In the genomic region with DNA sequence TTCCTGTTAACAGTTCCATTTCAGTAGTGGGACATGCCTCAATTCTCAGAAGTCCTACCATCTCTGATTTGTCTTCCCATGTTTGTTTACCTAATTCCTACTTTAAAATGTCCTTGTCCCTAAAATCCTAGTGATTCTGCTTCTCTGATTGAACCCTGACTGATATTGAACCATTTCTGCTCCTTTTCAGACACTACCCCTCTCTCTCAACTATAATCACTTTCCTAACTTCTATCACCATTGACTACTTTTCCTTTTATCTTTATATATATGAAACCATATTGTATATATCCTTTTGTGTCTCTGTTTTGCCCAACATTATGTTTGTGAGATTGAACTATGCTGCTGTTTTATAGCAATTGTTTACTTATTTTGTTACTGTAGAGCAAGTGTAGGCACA, we compare ENCODE assay signal across 34 cellular contexts. TPM values are rescaled to one million over a fixed set of nuclear protein-coding genes. Genes with fewer than 3 reads are reported as not detected.
DNase-seq lines count a peak whose midpoint lies in the region; ATAC-seq, FAIRE-seq and TF ChIP-seq lines count a peak whose summit lies in the region.
"Had no signal": no experiment of that assay in that cellular context is flagged by ENCODE, and none has a peak within 500 bp of the region (broad histone marks: within the 10 kb centered on the region; RNA-seq: fewer than 3 reads in every experiment).

No MANE protein-coding gene starts in this region.

- no peak overlapping the region for H3K9ac ChIP-seq in liver (ENCODE audit: low read depth in 1 of 2, low read length in 2 of 2)
- H3K9ac ChIP-seq: BLaER1; BLaER1 treated with 17β-estradiol and CSF1 and Interleukin-3, amounts not matched to agents 10 nM and 100 nM had no signal

- no peaks in the 10 kb centered on the region for H3K4me1 ChIP-seq in liver (ENCODE audit: control insufficient read depth in 4 of 4, insufficient read depth in 4 of 4, low read length in 3 of 4)
- H3K4me1 ChIP-seq in right lobe of liver = no peaks in the 10 kb centered on the region
- H3K4me1 ChIP-seq in A549 = no peaks in the 10 kb centered on the region
- H3K4me1 ChIP-seq in HEK293 (ENCODE audit: control insufficient read depth, insufficient read depth, low read length) = peaks cover 15% of the 10 kb centered on the region; the same call in 1 of the 2 replicates
- H3K4me1 ChIP-seq: BE2C; BLaER1; BLaER1 treated with 17β-estradiol and CSF1 and Interleukin-3, amounts not matched to agents 10 nM and 100 nM; Caco-2 had no signal

- H3K36me3 ChIP-seq in liver (ENCODE audit: control insufficient read depth in 4 of 4, insufficient read depth in 3 of 4, low read depth in 1 of 4, low read length in 3 of 4) (no peaks in the 10 kb centered on the region), right lobe of liver (no peaks in the 10 kb centered on the region), HEK293 (ENCODE audit: control insufficient read depth in 2 of 2, insufficient read depth in 1 of 2, low read length in 2 of 2) (peaks cover 0 to 79% of the 10 kb centered on the region in 2 experiments; a peak in 2 of 3 replicates)
- H3K36me3 ChIP-seq: BE2C had no signal

- H3K9me3 ChIP-seq in liver (ENCODE audit: control insufficient read depth in 4 of 4, low read length in 3 of 4) (peaks cover 14 to 45% (median 33%) of the 10 kb centered on the region in 4 donors), right lobe of liver (peaks cover 0 to 6% (median 3%) of the 10 kb centered on the region in 4 donors), A549 (peaks cover 32% of the 10 kb centered on the region), HEK293 (ENCODE audit: control insufficient read depth, insufficient read depth, low read depth, low read length) (peaks cover 55% of the 10 kb centered on the region)
- H3K9me3 ChIP-seq: BE2C, BLaER1 had no signal

- TF ChIP-seq RAD21 in liver (IDR thresholded peaks at IDR 0.05) (no peak), A549 (conservative IDR thresholded peaks at IDR 0.05 in 1 of 2, IDR thresholded peaks at IDR 0.05 in 1 of 2) (no peak)

- no peak for TF ChIP-seq CTCF in liver (IDR thresholded peaks at IDR 0.05; ENCODE audit: low read depth, low read length, missing input control)
- no peak for TF ChIP-seq CTCF in right lobe of liver (IDR thresholded peaks at IDR 0.05)
- no peak for TF ChIP-seq CTCF in A549 (IDR thresholded peaks at IDR 0.05)
- no peak for TF ChIP-seq CTCF in HEK293 (tag by site-specific recombination; IDR thresholded peaks at IDR 0.05)

- TF ChIP-seq POLR2A in right lobe of liver (IDR thresholded peaks at IDR 0.05) = no peak
- TF ChIP-seq POLR2A in A549 (IDR thresholded peaks at IDR 0.05; ENCODE audit: low read length) = no peak
- TF ChIP-seq POLR2A in H54 (IDR thresholded peaks at IDR 0.05; ENCODE audit: low read depth, low read length) = no peak

- H3K27ac ChIP-seq in liver (ENCODE audit: low read depth in 1 of 2, low read length in 2 of 2) (no peak overlapping the region), right lobe of liver (no peak overlapping the region), A549 (no peak overlapping the region), HEK293 (ENCODE audit: extremely low read depth, low read depth, low read length) (no peak overlapping the region)
- H3K27ac ChIP-seq: 22Rv1; BLaER1; BLaER1 treated with 17β-estradiol and CSF1 and Interleukin-3, amounts not matched to agents 10 nM and 100 nM; C4-2B had no signal

- ATAC-seq in right lobe of liver (no peak), A549 (no peak), HG03039 (IDR thresholded peaks at IDR 0.05; ENCODE audit: unreplicated experiment) (no peak)
- ATAC-seq: CD8-positive, alpha-beta T cell had no signal

- no peak for TF ChIP-seq EP300 in A549 (IDR thresholded peaks at IDR 0.05)

- H3K4me2 ChIP-seq in A549 = no peak overlapping the region
- H3K4me2 ChIP-seq: BLaER1; BLaER1 treated with 17β-estradiol and CSF1 and Interleukin-3, amounts not matched to agents 10 nM and 100 nM had no signal

- DNase-seq in right lobe of liver (no peak), A549 (ENCODE audit: low read depth in 1 of 2, low spot score in 1 of 2) (no peak), H54 (ENCODE audit: insufficient read length, low spot score) (no peak), AG08395 (ENCODE audit: low spot score) (no peak)
- no peak for DNase-seq in activated effector memory CD4-positive, alpha-beta T cell treated with Interleukin-2 at 50 U/mL for 16 hours
- DNase-seq: 8988T; ACHN; AML-193; BE2C; C1 segment of cervical spinal cord; Caco-2; Calu3; CD4-positive, alpha-beta memory T cell; CD4-positive, alpha-beta T cell; CD4-positive, CD25-positive, alpha-beta regulatory T cell; CD8-positive, alpha-beta memory T cell; CD8-positive, alpha-beta T cell; COR-L47; DMS 273 treated with DMSO at 0.1 percent for 48 hours; DMS153; DMS53; DMS79; DMS79 treated with DMSO at 0.1 percent for 48 hours; DND-41; EL had no signal

- intact Hi-C loops in right lobe of liver (cut with DNase I) = no loop called here

- H3K27me3 ChIP-seq in liver (ENCODE audit: control insufficient read depth in 4 of 4, insufficient read depth in 4 of 4, low read length in 3 of 4) = no peaks in the 10 kb centered on the region
- no peaks in the 10 kb centered on the region for H3K27me3 ChIP-seq in right lobe of liver
- H3K27me3 ChIP-seq: BLaER1; BLaER1 treated with 17β-estradiol and CSF1 and Interleukin-3, amounts not matched to agents 10 nM and 100 nM had no signal

- FAIRE-seq in A549 (lab: Jason Lieb, UNC) (peak; percentile 46), H54 (lab: Jason Lieb, UNC) (peak; percentile 36)
- FAIRE-seq: A204.1, D721Med had no signal

- H3K4me3 ChIP-seq in liver (ENCODE audit: low read depth in 1 of 3, low read length in 3 of 3) (peak overlapping the region in 2 of 3 donors; percentile 1 to 30), right lobe of liver (no peak overlapping the region), A549 (no peak overlapping the region), HEK293 (ENCODE audit: low read depth, low read length) (no peak overlapping the region)
- H3K4me3 ChIP-seq: BLaER1; BLaER1 treated with 17β-estradiol and CSF1 and Interleukin-3, amounts not matched to agents 10 nM and 100 nM had no signal

- POLR2A ChIA-PET in A549 (lab: Yijun Ruan, JAX) = no interaction called here
- POLR2A ChIA-PET in HEK293 (lab: Yijun Ruan, JAX) = no interaction called here

- CTCF ChIA-PET in A549 (lab: Yijun Ruan, JAX) = no interaction called here
- CTCF ChIA-PET in HEK293 (lab: Yijun Ruan, JAX) = no interaction called here

TF ChIP-seq in liver, 16 proteins besides CTCF, POLR2A, EP300 and RAD21 (continues in another document):
- TF ChIP-seq JUND (IDR thresholded peaks at IDR 0.05) = no peak
- TF ChIP-seq HNF4A (conservative IDR thresholded peaks at IDR 0.05) = no peak
- no peak for TF ChIP-seq YY1 (IDR thresholded peaks at IDR 0.05)
- TF ChIP-seq FOXA2 (IDR thresholded peaks at IDR 0.05) = no peak
- TF ChIP-seq, protein P1, sequence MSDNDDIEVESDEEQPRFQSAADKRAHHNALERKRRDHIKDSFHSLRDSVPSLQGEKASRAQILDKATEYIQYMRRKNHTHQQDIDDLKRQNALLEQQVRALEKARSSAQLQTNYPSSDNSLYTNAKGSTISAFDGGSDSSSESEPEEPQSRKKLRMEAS (IDR thresholded peaks at IDR 0.05) = no peak
- TF ChIP-seq EGR1 (IDR thresholded peaks at IDR 0.05; ENCODE audit: low read depth in 2 of 2) = no peak

TF ChIP-seq in A549, 52 proteins besides CTCF, POLR2A, EP300 and RAD21 (continues in another document):
- no peak for TF ChIP-seq BCL3 (IDR thresholded peaks at IDR 0.05)

TF ChIP-seq in HEK293, 187 proteins besides CTCF, POLR2A, EP300 and RAD21 (continues in another document):
- TF ChIP-seq GLI4 (tag by site-specific recombination; IDR thresholded peaks at IDR 0.05) (no peak), SP2 (tag by site-specific recombination; IDR thresholded peaks at IDR 0.05) (peak; percentile 5; the same call in 1 of the 2 replicates), ZNF560 (tag by site-specific recombination; IDR thresholded peaks at IDR 0.05; ENCODE audit: borderline replicate concordance) (no peak), ZSCAN23 (tag by site-specific recombination; IDR thresholded peaks at IDR 0.05) (no peak), ZNF211 (tag by site-specific recombination; IDR thresholded peaks at IDR 0.05; ENCODE audit: low read depth) (0 out of 2 replicates have a peak, but pooled peaks have one; percentile 2), SALL2 (tag by site-specific recombination; IDR thresholded peaks at IDR 0.05; ENCODE audit: borderline replicate concordance) (0 out of 2 replicates have a peak, but pooled peaks have one; percentile 52)

RNA-seq across cellular contexts. Expression of gene ZNF227, which starts 15.6 kb away (rescaled TPM):
- total RNA-seq in liver (10 to 100 TPM in 1 of 2 donors, 1 to 10 TPM in 1; 8.8 to 10.9 TPM), right lobe of liver (1 to 10 TPM; 4.5 to 8.5 (median 6.8) TPM)
- polyA plus RNA-seq in liver (1 to 10 TPM; 3.3 to 3.4 TPM), A549 (2011; rRNA removed) (15.8 and 17.1 TPM in 2 replicates), A549 (2017; fragmentation: RNase III; extraction: RNeasy Plus Mini Kit Qiagen cat#74134 plus additional on column Dnase treatment) (10.1 to 10.4 TPM (median 10.1 TPM) in 3 replicates)
- 3.8 and 4.0 TPM in 2 replicates for polyA plus RNA-seq in A549 (2012; cell fraction: cytosol; rRNA removed)
- polyA plus RNA-seq in A549 (2012; cell fraction: nucleus; rRNA removed) = 1.5 and 3.4 TPM in 2 replicates
- polyA minus RNA-seq in A549 (2011; rRNA and poly(A)+ RNA removed) = 21.7 and 22.4 TPM in 2 replicates

RNA-seq across cellular contexts. Expression of gene ZNF226, which starts 31.9 kb away (rescaled TPM):
- total RNA-seq in liver (1 to 10 TPM; 6.4 to 8.5 TPM), right lobe of liver (10 to 100 TPM in 1 of 6 experiments, 1 to 10 TPM in 5; 5.2 to 10.7 (median 8.1) TPM)
- polyA plus RNA-seq in liver (10 to 100 TPM in 1 of 2 donors, 1 to 10 TPM in 1; 8.4 to 10.6 TPM), A549 (2011; rRNA removed) (46.3 and 53.2 TPM in 2 replicates), A549 (2017; fragmentation: RNase III; extraction: RNeasy Plus Mini Kit Qiagen cat#74134 plus additional on column Dnase treatment) (26.8 to 27.6 TPM (median 27.2 TPM) in 3 replicates)
- 10.4 and 10.6 TPM in 2 replicates for polyA plus RNA-seq in A549 (2012; cell fraction: cytosol; rRNA removed)
- polyA plus RNA-seq in A549 (2012; cell fraction: nucleus; rRNA removed) = 5.0 and 9.9 TPM in 2 replicates
- polyA minus RNA-seq in A549 (2011; rRNA and poly(A)+ RNA removed) = 11.6 and 14.3 TPM in 2 replicates

RNA-seq across cellular contexts. Expression of gene ZNF234, which starts 55.4 kb away (rescaled TPM):
- total RNA-seq in liver (1 to 10 TPM; 4.4 to 5.2 TPM), right lobe of liver (1 to 10 TPM; 2.4 to 5.6 (median 3.5) TPM)
- polyA plus RNA-seq in liver (1 to 10 TPM; 1.1 to 2.0 TPM), A549 (2011; rRNA removed) (5.8 and 6.2 TPM in 2 replicates), A549 (2017; fragmentation: RNase III; extraction: RNeasy Plus Mini Kit Qiagen cat#74134 plus additional on column Dnase treatment) (4.7 to 5.4 TPM (median 5.1 TPM) in 3 replicates)
- polyA plus RNA-seq in A549 (2012; cell fraction: cytosol; rRNA removed) = 1.0 and 1.2 TPM in 2 replicates
- polyA plus RNA-seq in A549 (2012; cell fraction: nucleus; rRNA removed) = 2.0 and 4.2 TPM in 2 replicates
- polyA minus RNA-seq in A549 (2011; rRNA and poly(A)+ RNA removed) = 5.9 and 7.0 TPM in 2 replicates

Comparison
In these comparisons a context has a peak if more than half of its experiments do, and no peak if none do; other contexts are left out.
1. H3K4me3 ChIP-seq: peak in liver (2 of 3); none in right lobe of liver (0 of 3), A549 (single experiment) and HEK293 (single experiment).